Comparison of ENCODE assay signal across 8 cellular contexts in genomic region chr7:47253650-47254080, GRCh38.
A peak's percentile ranks its signal among the peaks of the same experiment; 100 is the strongest.
DNase-seq lines count a peak whose midpoint lies in the region; ATAC-seq and TF ChIP-seq lines count a peak whose summit lies in the region.

No MANE protein-coding gene starts in this region.

- TF ChIP-seq CTCF in MCF 10A (IDR thresholded peaks at IDR 0.05; ENCODE audit: unreplicated experiment) = no peak

- H3K36me3 ChIP-seq in skeletal muscle tissue (ENCODE audit: control insufficient read depth in 3 of 3, insufficient read depth in 3 of 3, low read length in 3 of 3) = no peaks in the 10 kb centered on the region

- peak overlapping the region; percentile 76 for H3K27ac ChIP-seq in skeletal muscle tissue (ENCODE audit: low read depth, low read length)

- no peaks in the 10 kb centered on the region for H3K9me3 ChIP-seq in skeletal muscle tissue (ENCODE audit: control insufficient read depth in 3 of 3, low read length in 3 of 3)

- H3K27ac Mint-ChIP-seq in MCF 10A (ENCODE audit: low read depth, unreplicated experiment) = peak overlapping the region; percentile 14

- ATAC-seq in HG02571 (IDR thresholded peaks at IDR 0.05; ENCODE audit: unreplicated experiment) = peak; percentile 46

- no peaks in the 10 kb centered on the region for H3K27me3 Mint-ChIP-seq in MCF 10A (ENCODE audit: insufficient read depth, unreplicated experiment)

- DNase-seq in NCI-H510A treated with DMSO at 0.1 percent for 48 hours (lab: John Stamatoyannopoulos, UW) = peak; percentile 30
- no peak for DNase-seq in NCI-H510A (lab: John Stamatoyannopoulos, UW)
- peak; percentile 59 for DNase-seq in NCI-H226
- DNase-seq in MCF 10A (ENCODE audit: unreplicated experiment) = peak; percentile 65
- peak; percentile 71 for DNase-seq in iris pigment epithelial cell (ENCODE audit: low read depth)
- no peak for DNase-seq in activated naive CD4-positive, alpha-beta T cell treated with anti-CD3 and anti-CD28 coated beads, Interleukin-2, amount 50 U/mL, for 16 hours

- H3K4me1 Mint-ChIP-seq in MCF 10A (ENCODE audit: insufficient read depth, unreplicated experiment) = peaks cover 2% of the 10 kb centered on the region

- BruUV-seq in MCF 10A (replicated peaks; lab: Mats Ljungman, UMichigan) = no TSS peak

- intact Hi-C loops in MCF 10A (cut with micrococcal nuclease) = loop anchor here (2.0 kb wide), 2 partner anchors 1331 to 1363 kb away; no protein-coding TSS in a partner anchor

- H3K4me3 ChIP-seq in skeletal muscle tissue (ENCODE audit: low read length in 3 of 3) = peak overlapping the region; percentile 65 to 68 (median 66)

- peak overlapping the region; percentile 57 to 86 (median 73) for H3K9ac ChIP-seq in skeletal muscle tissue (ENCODE audit: low read depth in 1 of 3, low read length in 3 of 3)

- H3K4me1 ChIP-seq in skeletal muscle tissue (ENCODE audit: control insufficient read depth in 3 of 3, insufficient read depth in 3 of 3, low read length in 3 of 3) = peaks cover 14 to 20% (median 19%) of the 10 kb centered on the region in 3 donors

- H3K4me3 Mint-ChIP-seq in MCF 10A (ENCODE audit: unreplicated experiment) = peak overlapping the region; percentile 67

- H3K36me3 Mint-ChIP-seq in MCF 10A (ENCODE audit: insufficient read depth, unreplicated experiment) = no peaks in the 10 kb centered on the region

- no peaks in the 10 kb centered on the region for H3K9me3 Mint-ChIP-seq in MCF 10A (ENCODE audit: unreplicated experiment)

- POLR2A ChIA-PET in MCF 10A (lab: Yijun Ruan, JAX) = interaction anchor here (1.0 kb wide), 1 partner anchor 602 kb away, joined by 3 read pairs; no protein-coding TSS in a partner anchor

- H3K27me3 ChIP-seq in skeletal muscle tissue (ENCODE audit: control insufficient read depth in 3 of 3, insufficient read depth in 3 of 3, low read length in 3 of 3) = no peaks in the 10 kb centered on the region

- CTCF ChIA-PET in MCF 10A (lab: Yijun Ruan, JAX) = interaction anchor here (0.6 to 1.9 kb wide), 19 partner anchors 9 to 1384 kb away, joined by 3 to 11 read pairs (median 3); no protein-coding TSS in a partner anchor

Comparison
In these comparisons a context has a peak if more than half of its experiments do, and no peak if none do; other contexts are left out.
1. DNase-seq: peak in NCI-H510A treated with DMSO at 0.1 percent for 48 hours (single experiment), NCI-H226 (single experiment), MCF 10A (single experiment) and iris pigment epithelial cell (single experiment); none in NCI-H510A (single experiment) and activated naive CD4-positive, alpha-beta T cell treated with anti-CD3 and anti-CD28 coated beads, Interleukin-2, amount 50 U/mL, for 16 hours (single experiment).